In the genomic region with DNA sequence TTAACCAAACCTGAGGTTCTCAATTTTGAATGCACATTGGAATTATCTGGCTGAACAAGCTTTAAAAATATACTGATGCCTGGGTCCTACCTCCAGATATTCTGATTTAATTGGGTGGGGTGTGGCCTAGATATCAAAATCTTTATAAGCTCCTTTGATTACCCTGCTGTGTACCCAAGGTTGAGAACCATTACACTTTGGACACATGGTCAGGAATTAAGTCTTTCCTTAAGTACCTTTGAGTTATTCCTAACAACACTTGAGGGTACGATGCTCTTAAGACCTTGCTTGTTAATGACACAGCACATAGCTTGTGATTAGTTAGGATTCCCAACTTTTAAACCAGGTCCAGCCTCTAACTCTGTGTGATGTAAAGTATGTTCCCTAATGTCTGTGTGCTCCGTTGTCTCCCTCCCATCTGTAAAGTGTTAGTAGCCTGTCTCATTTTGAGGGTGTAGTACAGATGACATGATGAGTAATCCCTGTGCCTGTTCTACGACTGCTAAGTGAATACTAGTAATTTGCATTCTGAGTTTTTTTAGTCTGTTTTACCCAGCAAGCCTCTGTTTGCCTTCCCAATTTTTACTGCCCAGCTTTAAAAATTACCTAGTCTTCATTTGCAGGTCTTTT, we compare ENCODE assay signal across 8 cellular contexts.
A peak's percentile ranks its signal among the peaks of the same experiment; 100 is the strongest.
DNase-seq lines count a peak whose midpoint lies in the region; ATAC-seq, FAIRE-seq and TF ChIP-seq lines count a peak whose summit lies in the region.

No MANE protein-coding gene starts in this region.

- WGBS in mesenchymal stem cell: 14% methylated on average over 2 of the region's 3 CpGs

- H3K4ac ChIP-seq in mesenchymal stem cell (ENCODE audit: low read depth in 1 of 2, low read length in 2 of 2): no peak overlapping the region

- H3K9me3 Mint-ChIP-seq in activated T-helper 1 cell treated with anti-CD3 and anti-CD28 coated beads, Interleukin-12 subunit alpha, Interleukin-12 subunit beta, Interleukin-2, Interleukin-4 antibody, amounts not matched to agents 30 ng/mL and 10 ng/mL and 1 ng/mL, durations not matched to agents 14 hours and 24 hours and 36 hours: no peaks in the 10 kb centered on the region

- H3K36me3 ChIP-seq in mesenchymal stem cell (ENCODE audit: control insufficient read depth in 1 of 2, insufficient read depth in 2 of 2, low read depth in 1 of 2, low read length in 2 of 2) (peaks cover 0 to 30% of the 10 kb centered on the region in 2 experiments), kidney (ENCODE audit: control insufficient read depth in 1 of 2, insufficient read depth in 2 of 2, low read length in 2 of 2) (peaks cover 2 to 5% of the 10 kb centered on the region in 2 donors)

- H3K27ac Mint-ChIP-seq in activated T-helper 1 cell treated with anti-CD3 and anti-CD28 coated beads, Interleukin-12 subunit alpha, Interleukin-12 subunit beta, Interleukin-2, Interleukin-4 antibody, amounts not matched to agents 30 ng/mL and 10 ng/mL and 1 ng/mL, durations not matched to agents 14 hours and 24 hours and 36 hours: peak overlapping the region; percentile 7

- TF ChIP-seq CTCF in kidney (IDR thresholded peaks at IDR 0.05; ENCODE audit: borderline replicate concordance, extremely low read depth, insufficient read depth): no peak

- H3K23ac ChIP-seq in mesenchymal stem cell (ENCODE audit: low read length in 2 of 2): no peak overlapping the region

- H2AK5ac ChIP-seq in mesenchymal stem cell (ENCODE audit: low read length, severe bottlenecking): no peak overlapping the region

- H3K4me1 ChIP-seq in mesenchymal stem cell (ENCODE audit: control insufficient read depth, insufficient read depth, low read depth, low read length) (peaks cover 1% of the 10 kb centered on the region), kidney (ENCODE audit: control insufficient read depth in 1 of 2, insufficient read depth in 1 of 2, low read depth in 1 of 2, low read length in 2 of 2) (no peaks in the 10 kb centered on the region)

- DNase-seq in GM12891 (ENCODE audit: insufficient read length, low spot score) (no peak), HCEC 1CT (peak; percentile 69), mesenchymal stem cell (peak; percentile 87), kidney (no peak)
- DNase-seq in activated T-helper 1 cell treated with anti-CD3 and anti-CD28 coated beads, Interleukin-12 subunit alpha, Interleukin-12 subunit beta, Interleukin-2, Interleukin-4 antibody, amounts not matched to agents 30 ng/mL and 10 ng/mL and 1 ng/mL, durations not matched to agents 14 hours and 24 hours and 36 hours (ENCODE audit: low spot score): no peak
- no peak for DNase-seq in stimulated activated naive CD4-positive, alpha-beta T cell treated with Interleukin-2 at 50 U/mL for 16 hours (lab: John Stamatoyannopoulos, UW)
- DNase-seq in activated CD4-positive, alpha-beta T cell treated with anti-CD3 and anti-CD28 coated beads, Interleukin-2, amount 50 U/mL, for 4 hours: no peak

- TF ChIP-seq POLR2A in GM12891 (IDR thresholded peaks at IDR 0.05; ENCODE audit: low read depth, low read length): no peak

- no peak overlapping the region for H3K18ac ChIP-seq in mesenchymal stem cell (ENCODE audit: low read depth in 1 of 2, low read length in 2 of 2)

- FAIRE-seq in GM12891 (lab: Jason Lieb, UNC) (peak; percentile 87), kidney (lab: Jason Lieb, UNC) (no peak)

- no peak overlapping the region for H4K91ac ChIP-seq in mesenchymal stem cell (ENCODE audit: low read length)

- H3K4me3 Mint-ChIP-seq in activated T-helper 1 cell treated with anti-CD3 and anti-CD28 coated beads, Interleukin-12 subunit alpha, Interleukin-12 subunit beta, Interleukin-2, Interleukin-4 antibody, amounts not matched to agents 30 ng/mL and 10 ng/mL and 1 ng/mL, durations not matched to agents 14 hours and 24 hours and 36 hours: no peak overlapping the region

- intact Hi-C loops in activated T-helper 1 cell treated with anti-CD3 and anti-CD28 coated beads, Interleukin-12 subunit alpha, Interleukin-12 subunit beta, Interleukin-2, Interleukin-4 antibody, amounts not matched to agents 30 ng/mL and 10 ng/mL and 1 ng/mL, durations not matched to agents 14 hours and 24 hours and 36 hours (cut with micrococcal nuclease): no loop called here
- intact Hi-C loops in kidney (cut with DNase I): no loop called here

- peaks cover 31% of the 10 kb centered on the region for H3K4me1 Mint-ChIP-seq in activated T-helper 1 cell treated with anti-CD3 and anti-CD28 coated beads, Interleukin-12 subunit alpha, Interleukin-12 subunit beta, Interleukin-2, Interleukin-4 antibody, amounts not matched to agents 30 ng/mL and 10 ng/mL and 1 ng/mL, durations not matched to agents 14 hours and 24 hours and 36 hours (ENCODE audit: low read depth)

- ATAC-seq in HG02763 (IDR thresholded peaks at IDR 0.05; ENCODE audit: unreplicated experiment): no peak

- H2AFZ ChIP-seq in mesenchymal stem cell (ENCODE audit: low read depth, low read length): no peak overlapping the region

- H3K4me3 ChIP-seq in mesenchymal stem cell (ENCODE audit: insufficient read depth in 1 of 2, low read depth in 1 of 2, low read length in 2 of 2) (no peak overlapping the region), kidney (ENCODE audit: low read length in 2 of 2) (no peak overlapping the region)

- peaks cover 27% of the 10 kb centered on the region for H3K36me3 Mint-ChIP-seq in activated T-helper 1 cell treated with anti-CD3 and anti-CD28 coated beads, Interleukin-12 subunit alpha, Interleukin-12 subunit beta, Interleukin-2, Interleukin-4 antibody, amounts not matched to agents 30 ng/mL and 10 ng/mL and 1 ng/mL, durations not matched to agents 14 hours and 24 hours and 36 hours (ENCODE audit: low read depth)

- peak overlapping the region; percentile 70 for H3K9ac ChIP-seq in mesenchymal stem cell (ENCODE audit: low read length)
- H3K9ac ChIP-seq in kidney (ENCODE audit: low read length in 2 of 2): no peak overlapping the region

- no peak overlapping the region for H2BK12ac ChIP-seq in mesenchymal stem cell (ENCODE audit: low read length in 2 of 2)

- no peak overlapping the region for H2BK5ac ChIP-seq in mesenchymal stem cell (ENCODE audit: low read depth, low read length, poor library complexity, severe bottlenecking)

- H3K9me3 ChIP-seq in mesenchymal stem cell (ENCODE audit: control insufficient read depth, low read length) (no peaks in the 10 kb centered on the region), kidney (ENCODE audit: control insufficient read depth in 1 of 2, low read length in 2 of 2) (no peaks in the 10 kb centered on the region)

- peaks cover 10% of the 10 kb centered on the region for H3K79me1 ChIP-seq in mesenchymal stem cell (replicated peaks; ENCODE audit: low read length, poor library complexity, severe bottlenecking)

- H4K8ac ChIP-seq in mesenchymal stem cell (ENCODE audit: low read length): no peak overlapping the region

- H3K27me3 Mint-ChIP-seq in activated T-helper 1 cell treated with anti-CD3 and anti-CD28 coated beads, Interleukin-12 subunit alpha, Interleukin-12 subunit beta, Interleukin-2, Interleukin-4 antibody, amounts not matched to agents 30 ng/mL and 10 ng/mL and 1 ng/mL, durations not matched to agents 14 hours and 24 hours and 36 hours (ENCODE audit: insufficient read depth): no peaks in the 10 kb centered on the region

- H2BK15ac ChIP-seq in mesenchymal stem cell (ENCODE audit: low read depth, poor library complexity, severe bottlenecking): no peak overlapping the region

- no peak overlapping the region for H2BK120ac ChIP-seq in mesenchymal stem cell (ENCODE audit: low read depth, low read length)

- H3K4me2 ChIP-seq in mesenchymal stem cell (ENCODE audit: low read length, poor library complexity, severe bottlenecking): no peak overlapping the region

- no peaks in the 10 kb centered on the region for H3K27me3 ChIP-seq in mesenchymal stem cell (ENCODE audit: control insufficient read depth in 1 of 2, insufficient read depth in 1 of 2, low read length in 2 of 2)

- no peak overlapping the region for H3K27ac ChIP-seq in mesenchymal stem cell (ENCODE audit: low read length, poor library complexity, severe bottlenecking)
- H3K27ac ChIP-seq in kidney (ENCODE audit: low read depth in 2 of 2, low read length in 2 of 2): no peak overlapping the region

- H3K14ac ChIP-seq in mesenchymal stem cell (ENCODE audit: low read length in 2 of 2): no peak overlapping the region

TF ChIP-seq in GM12891, 5 proteins besides CTCF, POLR2A, EP300 and RAD21:
- no peak for TF ChIP-seq PAX5 (IDR thresholded peaks at IDR 0.05; ENCODE audit: insufficient read depth, low read length, severe bottlenecking)
- no peak for TF ChIP-seq SPI1 (IDR thresholded peaks at IDR 0.05; ENCODE audit: low read depth, low read length)
- TF ChIP-seq TAF1 (IDR thresholded peaks at IDR 0.05; ENCODE audit: low read depth, low read length): no peak
- no peak for TF ChIP-seq POLR2AphosphoS5 (IDR thresholded peaks at IDR 0.05; ENCODE audit: low read depth, low read length)
- TF ChIP-seq POU2F2 (IDR thresholded peaks at IDR 0.05; ENCODE audit: low read depth, low read length): no peak

Comparison
In these comparisons a context has a peak if more than half of its experiments do, and no peak if none do; other contexts are left out.
1. DNase-seq: peak in HCEC 1CT (single experiment) and mesenchymal stem cell (single experiment); none in GM12891 (single experiment), activated T-helper 1 cell treated with anti-CD3 and anti-CD28 coated beads, Interleukin-12 subunit alpha, Interleukin-12 subunit beta, Interleukin-2, Interleukin-4 antibody, amounts not matched to agents 30 ng/mL and 10 ng/mL and 1 ng/mL, durations not matched to agents 14 hours and 24 hours and 36 hours (single experiment), kidney (single experiment), stimulated activated naive CD4-positive, alpha-beta T cell treated with Interleukin-2 at 50 U/mL for 16 hours (single experiment) and activated CD4-positive, alpha-beta T cell treated with anti-CD3 and anti-CD28 coated beads, Interleukin-2, amount 50 U/mL, for 4 hours (0 of 2).